In genomic region chr1:74673351-74674111, GRCh38 we compare ENCODE assay signal across 8 cellular contexts. TPM values are rescaled to one million over a fixed set of nuclear protein-coding genes. Genes with fewer than 3 reads are reported as not detected.
DNase-seq lines count a peak whose midpoint lies in the region; ATAC-seq and TF ChIP-seq lines count a peak whose summit lies in the region.

A gene with protein sequence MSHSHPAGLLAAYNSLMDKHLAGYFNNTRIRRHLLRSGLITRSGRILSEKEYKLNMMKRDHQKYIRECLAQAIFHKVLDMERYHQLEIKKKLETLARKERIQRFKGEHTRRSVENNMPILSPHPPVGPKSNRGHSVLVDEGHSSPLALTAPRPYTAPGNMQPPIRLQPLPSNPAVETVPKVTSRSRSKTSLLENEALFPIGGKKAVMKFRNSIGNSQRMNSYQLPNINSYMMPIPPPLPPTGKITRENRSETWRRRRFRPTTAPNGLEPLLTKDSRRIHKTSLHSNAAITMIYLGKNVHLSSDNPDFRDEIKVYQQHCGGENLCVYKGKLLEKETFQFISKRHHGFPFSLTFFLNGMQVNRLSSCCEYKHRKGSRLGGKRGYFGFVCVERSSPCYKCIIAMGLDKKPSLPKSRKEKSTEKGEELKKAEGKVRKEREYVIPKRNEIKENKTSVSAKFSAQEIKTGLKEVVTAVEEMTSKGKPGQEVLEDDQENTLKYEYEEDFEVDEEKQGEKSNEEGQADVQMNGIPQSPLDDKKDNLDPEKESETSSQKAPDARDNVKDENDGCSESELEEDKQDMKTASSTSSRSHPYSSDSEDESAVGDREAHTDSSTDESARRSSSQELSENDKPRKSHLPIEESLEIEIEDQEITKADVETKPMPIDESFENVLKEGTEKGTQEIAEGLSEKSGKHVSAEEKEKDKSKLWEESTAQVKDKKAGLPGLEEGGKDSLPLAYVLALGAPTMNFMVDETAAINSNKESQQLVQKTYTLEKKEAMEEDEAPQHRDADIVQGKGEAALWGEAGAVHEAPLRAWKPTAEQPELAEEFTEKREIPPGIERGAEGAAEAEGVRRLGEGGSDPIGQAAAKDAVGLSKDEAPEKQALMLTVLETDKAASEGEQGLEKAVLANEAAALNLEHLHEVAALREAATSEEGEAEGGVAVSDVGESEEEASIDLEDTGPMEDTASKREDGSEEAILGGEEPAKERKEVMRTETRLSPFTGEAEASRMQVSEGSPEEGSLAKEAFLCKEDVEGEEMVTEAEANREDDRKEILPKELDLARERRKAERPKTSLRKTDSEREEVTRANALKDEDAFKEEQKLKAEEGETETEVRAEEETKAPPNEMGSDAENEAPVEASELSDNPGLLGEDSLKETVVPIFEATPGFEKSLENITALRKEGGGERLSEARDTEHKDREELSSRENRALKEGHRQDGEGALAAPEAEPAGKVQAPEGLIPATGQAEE (N-terminal part only) (minus strand): TSS chr1:74673792. CDS start chr1:74673519, 273 bp downstream.

- DNase-seq in GM13976 (ENCODE audit: low spot score) (peak; percentile 26), WTC11 (ENCODE audit: low spot score) (peak; percentile 39), kidney epithelial cell (ENCODE audit: low read depth) (no peak), tibial nerve (ENCODE audit: low spot score in 2 of 2) (no peak)
- no peak for DNase-seq in CD8-positive, alpha-beta T cell
- no peak for DNase-seq in activated CD4-positive, alpha-beta T cell treated with anti-CD3 and anti-CD28 coated beads, Interleukin-2, amount 50 U/mL, for 1 hour

- H3K9me3 Mint-ChIP-seq in WTC11, result peaks cover 13% of the 10 kb centered on the region
- peaks cover 7% of the 10 kb centered on the region for H3K9me3 Mint-ChIP-seq in CD8-positive, alpha-beta T cell

- intact Hi-C loops in CD8-positive, alpha-beta T cell (cut with DNase I, micrococcal nuclease), result no loop called here

- peaks cover 0 to 16% (median 8%) of the 10 kb centered on the region in 4 donors for H3K4me1 ChIP-seq in tibial nerve
- no peaks in the 10 kb centered on the region for H3K4me1 ChIP-seq in CD8-positive, alpha-beta T cell (ENCODE audit: insufficient read depth, low read length)

- TF ChIP-seq CTCF in GM13976 (IDR thresholded peaks at IDR 0.05; ENCODE audit: borderline replicate concordance, control extremely low read depth, extremely low read depth, insufficient read depth, missing control alignments) (no peak), WTC11 (IDR thresholded peaks at IDR 0.05) (no peak), kidney epithelial cell (IDR thresholded peaks at IDR 0.05; ENCODE audit: insufficient read depth, low read length, poor library complexity, severe bottlenecking) (no peak), tibial nerve (IDR thresholded peaks at IDR 0.05) (no peak)
- no peak for TF ChIP-seq CTCF in CD8-positive, alpha-beta T cell (IDR thresholded peaks at IDR 0.05)

- no peaks in the 10 kb centered on the region for H3K27me3 ChIP-seq in kidney epithelial cell (ENCODE audit: control insufficient read depth, insufficient read depth, low read length)
- no peaks in the 10 kb centered on the region for H3K27me3 ChIP-seq in tibial nerve
- no peaks in the 10 kb centered on the region for H3K27me3 ChIP-seq in CD8-positive, alpha-beta T cell (ENCODE audit: insufficient read depth, low read length)

- in situ Hi-C loops in GM13976 (cut with MboI; ENCODE audit: low sequenced_read_pairs, unreplicated experiment), result no loop called here

- TF ChIP-seq EP300 in tibial nerve (IDR thresholded peaks at IDR 0.05), result no peak

- CTCF ChIA-PET in WTC11 (lab: Charles Lee), result interaction anchor here (0.5 to 3.2 kb wide), 6 partner anchors 10 to 559 kb away, joined by 3 to 31 read pairs (median 7); partner anchors contain the start of genes CRYZ and TYW3
- CTCF ChIA-PET in CD8-positive, alpha-beta T cell (lab: Charles Lee), result interaction anchor here (1.0 kb wide), 1 partner anchor 16 kb away, joined by 4 read pairs; no protein-coding TSS in a partner anchor

- peak within 1 kb of the TSS in 1 of 4 donors; percentile 47 for H3K27ac ChIP-seq in tibial nerve
- no peak within 1 kb of the TSS for H3K27ac ChIP-seq in CD8-positive, alpha-beta T cell (ENCODE audit: low read depth, low read length)

- peaks cover 11% of the 10 kb centered on the region for H3K36me3 Mint-ChIP-seq in WTC11
- no peaks in the 10 kb centered on the region for H3K36me3 Mint-ChIP-seq in CD8-positive, alpha-beta T cell

- H3K4me3 Mint-ChIP-seq in WTC11, result peak within 1 kb of the TSS; percentile 65
- H3K4me3 Mint-ChIP-seq in CD8-positive, alpha-beta T cell, result no peak within 1 kb of the TSS

- H3K36me3 ChIP-seq in kidney epithelial cell (ENCODE audit: control insufficient read depth, insufficient read depth, low read length), result no peaks in the 10 kb centered on the region
- H3K36me3 ChIP-seq in tibial nerve, result no peaks in the 10 kb centered on the region
- H3K36me3 ChIP-seq in CD8-positive, alpha-beta T cell (ENCODE audit: insufficient read depth, low read length), result no peaks in the 10 kb centered on the region

- ATAC-seq in HG02642 (IDR thresholded peaks at IDR 0.05; ENCODE audit: poor library complexity, unreplicated experiment), result peak; percentile 60
- ATAC-seq in WTC11, result peak; percentile 82
- ATAC-seq in CD8-positive, alpha-beta T cell, result no peak
- ATAC-seq in HG02798 (IDR thresholded peaks at IDR 0.05; ENCODE audit: poor library complexity, unreplicated experiment), result no peak

- peaks cover 32% of the 10 kb centered on the region for H3K27me3 Mint-ChIP-seq in WTC11 (ENCODE audit: low read depth)
- peaks cover 28% of the 10 kb centered on the region for H3K27me3 Mint-ChIP-seq in CD8-positive, alpha-beta T cell (ENCODE audit: low read depth)

- peaks cover 21% of the 10 kb centered on the region for H3K4me1 Mint-ChIP-seq in WTC11
- no peaks in the 10 kb centered on the region for H3K4me1 Mint-ChIP-seq in CD8-positive, alpha-beta T cell (ENCODE audit: low read depth)

- WGBS in tibial nerve, 2 donors, result 2% methylated on average over 15 to 40 of the region's 44 CpGs

- no peak for TF ChIP-seq POLR2A in tibial nerve (IDR thresholded peaks at IDR 0.05)

- H3K4me3 ChIP-seq in kidney epithelial cell (ENCODE audit: low read depth, low read length) (peak within 1 kb of the TSS; percentile 49), tibial nerve (peak within 1 kb of the TSS; percentile 13 to 57 (median 27))
- no peak within 1 kb of the TSS for H3K4me3 ChIP-seq in CD8-positive, alpha-beta T cell (ENCODE audit: low read depth, low read length)

- peaks cover 0 to 15% (median 0%) of the 10 kb centered on the region in 4 donors for H3K9me3 ChIP-seq in tibial nerve
- H3K9me3 ChIP-seq in CD8-positive, alpha-beta T cell (ENCODE audit: low read length), result no peaks in the 10 kb centered on the region

- no peak within 1 kb of the TSS for H3K27ac Mint-ChIP-seq in WTC11
- H3K27ac Mint-ChIP-seq in CD8-positive, alpha-beta T cell, result no peak within 1 kb of the TSS

- POLR2A ChIA-PET in WTC11 (lab: Charles Lee), result no interaction called here
- POLR2A ChIA-PET in CD8-positive, alpha-beta T cell (lab: Charles Lee), result no interaction called here

TF ChIP-seq in WTC11, 78 proteins besides CTCF, POLR2A, EP300 and RAD21:
- peak; percentile 64; the same call in 1 of the 2 replicates for TF ChIP-seq ZNF423 (CRISPR knock-in tag; IDR thresholded peaks at IDR 0.05)
- TF ChIP-seq, protein P1, sequence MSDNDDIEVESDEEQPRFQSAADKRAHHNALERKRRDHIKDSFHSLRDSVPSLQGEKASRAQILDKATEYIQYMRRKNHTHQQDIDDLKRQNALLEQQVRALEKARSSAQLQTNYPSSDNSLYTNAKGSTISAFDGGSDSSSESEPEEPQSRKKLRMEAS (CRISPR knock-in tag; IDR thresholded peaks at IDR 0.05), result no peak; the same call in 1 of the 2 replicates
- TF ChIP-seq E2F5 (CRISPR knock-in tag; IDR thresholded peaks at IDR 0.05), result no peak
- no peak for TF ChIP-seq NFYB (CRISPR knock-in tag; conservative IDR thresholded peaks at IDR 0.05; ENCODE audit: low read depth)
- TF ChIP-seq SP1 (CRISPR knock-in tag; conservative IDR thresholded peaks at IDR 0.05), result no peak
- TF ChIP-seq, protein P2, sequence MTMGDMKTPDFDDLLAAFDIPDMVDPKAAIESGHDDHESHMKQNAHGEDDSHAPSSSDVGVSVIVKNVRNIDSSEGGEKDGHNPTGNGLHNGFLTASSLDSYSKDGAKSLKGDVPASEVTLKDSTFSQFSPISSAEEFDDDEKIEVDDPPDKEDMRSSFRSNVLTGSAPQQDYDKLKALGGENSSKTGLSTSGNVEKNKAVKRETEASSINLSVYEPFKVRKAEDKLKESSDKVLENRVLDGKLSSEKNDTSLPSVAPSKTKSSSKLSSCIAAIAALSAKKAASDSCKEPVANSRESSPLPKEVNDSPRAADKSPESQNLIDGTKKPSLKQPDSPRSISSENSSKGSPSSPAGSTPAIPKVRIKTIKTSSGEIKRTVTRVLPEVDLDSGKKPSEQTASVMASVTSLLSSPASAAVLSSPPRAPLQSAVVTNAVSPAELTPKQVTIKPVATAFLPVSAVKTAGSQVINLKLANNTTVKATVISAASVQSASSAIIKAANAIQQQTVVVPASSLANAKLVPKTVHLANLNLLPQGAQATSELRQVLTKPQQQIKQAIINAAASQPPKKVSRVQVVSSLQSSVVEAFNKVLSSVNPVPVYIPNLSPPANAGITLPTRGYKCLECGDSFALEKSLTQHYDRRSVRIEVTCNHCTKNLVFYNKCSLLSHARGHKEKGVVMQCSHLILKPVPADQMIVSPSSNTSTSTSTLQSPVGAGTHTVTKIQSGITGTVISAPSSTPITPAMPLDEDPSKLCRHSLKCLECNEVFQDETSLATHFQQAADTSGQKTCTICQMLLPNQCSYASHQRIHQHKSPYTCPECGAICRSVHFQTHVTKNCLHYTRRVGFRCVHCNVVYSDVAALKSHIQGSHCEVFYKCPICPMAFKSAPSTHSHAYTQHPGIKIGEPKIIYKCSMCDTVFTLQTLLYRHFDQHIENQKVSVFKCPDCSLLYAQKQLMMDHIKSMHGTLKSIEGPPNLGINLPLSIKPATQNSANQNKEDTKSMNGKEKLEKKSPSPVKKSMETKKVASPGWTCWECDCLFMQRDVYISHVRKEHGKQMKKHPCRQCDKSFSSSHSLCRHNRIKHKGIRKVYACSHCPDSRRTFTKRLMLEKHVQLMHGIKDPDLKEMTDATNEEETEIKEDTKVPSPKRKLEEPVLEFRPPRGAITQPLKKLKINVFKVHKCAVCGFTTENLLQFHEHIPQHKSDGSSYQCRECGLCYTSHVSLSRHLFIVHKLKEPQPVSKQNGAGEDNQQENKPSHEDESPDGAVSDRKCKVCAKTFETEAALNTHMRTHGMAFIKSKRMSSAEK (CRISPR knock-in tag; IDR thresholded peaks at IDR 0.05; ENCODE audit: borderline replicate concordance), result no peak

RNA-seq across cellular contexts. Expression of the gene that starts here (rescaled TPM):
- total RNA-seq in WTC11 (2021), result 0.07 TPM in 1 of 3 replicates, not detected in the others
- not detected in 2 replicates for total RNA-seq in kidney epithelial cell
- under 1 TPM; 0.20 to 0.30 (median 0.21) TPM for total RNA-seq in tibial nerve
- total RNA-seq in CD8-positive, alpha-beta T cell, result not detected

Comparison
In these comparisons a context has a peak if more than half of its experiments do, and no peak if none do; other contexts are left out.
1. Peak in DNase-seq and ATAC-seq in WTC11; RNA of the gene not detected or under 1 TPM.